ENCODE assay signal across 1 cellular context in the genomic region with DNA sequence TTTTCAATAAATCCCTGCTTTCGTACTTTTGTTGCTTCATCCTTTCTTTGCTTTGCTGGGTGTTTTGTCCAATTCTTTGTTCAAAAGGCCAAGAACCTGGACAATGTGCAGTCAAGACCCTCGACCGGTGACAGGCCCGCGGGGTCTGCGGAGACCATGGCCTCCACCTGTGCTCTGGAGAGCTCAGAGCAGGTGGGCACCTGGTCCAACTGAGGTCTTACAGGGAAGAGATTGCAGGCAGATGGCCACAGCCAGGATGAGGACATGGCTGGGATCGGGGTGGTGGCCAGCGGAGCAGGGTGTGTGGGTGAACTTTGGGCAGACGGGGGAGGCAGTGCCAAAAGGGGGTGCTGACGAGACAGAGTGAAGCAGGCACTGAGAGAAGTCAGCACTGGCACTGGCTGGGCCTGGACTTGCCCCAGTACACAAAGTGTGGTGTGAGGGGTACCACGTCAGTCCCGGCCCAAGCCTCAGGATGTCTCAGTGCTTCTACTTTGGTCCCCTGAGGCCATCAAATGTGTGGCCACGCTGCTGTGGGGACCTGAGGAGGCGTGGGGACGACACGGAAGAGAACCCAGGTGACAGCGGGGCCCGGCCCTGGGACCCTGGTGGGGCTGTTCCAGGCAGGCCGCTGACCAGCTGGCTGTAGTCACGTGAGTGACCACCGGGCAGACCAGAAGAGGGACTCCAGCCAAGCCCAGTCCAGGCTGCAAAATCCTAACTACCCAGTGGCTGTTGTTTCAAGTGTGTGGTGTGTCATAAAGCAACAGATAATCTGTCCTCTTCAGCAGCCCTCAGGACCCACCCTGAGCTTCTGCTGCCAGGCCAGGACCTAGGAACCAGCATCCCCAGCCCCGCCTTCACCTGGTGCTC.
TF ChIP-seq lines count a peak whose summit lies in the region.

No MANE protein-coding gene starts in this region.

TF ChIP-seq in H1, 55 proteins besides CTCF, POLR2A, EP300 and RAD21:
- TF ChIP-seq JUND (IDR thresholded peaks at IDR 0.05; ENCODE audit: low read length) (no peak), JUN (IDR thresholded peaks at IDR 0.05; ENCODE audit: low read depth, low read length) (no peak), YY1 (IDR thresholded peaks at IDR 0.05; ENCODE audit: low read depth, low read length) (no peak), BRCA1 (IDR thresholded peaks at IDR 0.05; ENCODE audit: low read depth, low read length) (no peak), E2F6 (IDR thresholded peaks at IDR 0.05) (no peak), CEBPB (IDR thresholded peaks at IDR 0.05; ENCODE audit: low read depth, low read length) (no peak), BCL11A (IDR thresholded peaks at IDR 0.05; ENCODE audit: low read depth in 2 of 2, low read length in 2 of 2) (no peak), KDM4A (IDR thresholded peaks at IDR 0.05; ENCODE audit: low read depth, low read length, severe bottlenecking) (no peak), CREB1 (IDR thresholded peaks at IDR 0.05) (no peak), BACH1 (IDR thresholded peaks at IDR 0.05; ENCODE audit: low read length) (no peak), SAP30 (IDR thresholded peaks at IDR 0.05; ENCODE audit: insufficient read depth, insufficient replicate concordance, low read length) (no peak), SIRT6 (IDR thresholded peaks at IDR 0.05; ENCODE audit: low read length) (no peak), SP1 (IDR thresholded peaks at IDR 0.05; ENCODE audit: low read depth, low read length) (no peak), SP2 (IDR thresholded peaks at IDR 0.05; ENCODE audit: low read length) (no peak), ATF3 (IDR thresholded peaks at IDR 0.05; ENCODE audit: insufficient read depth, low read depth, low read length) (no peak), CTBP2 (IDR thresholded peaks at IDR 0.05; ENCODE audit: borderline replicate concordance, insufficient read depth, insufficient read length, low read length) (no peak), EZH2 (IDR thresholded peaks at IDR 0.05; ENCODE audit: low read depth, low read length, severe bottlenecking) (no peak), CHD1 (IDR thresholded peaks at IDR 0.05; ENCODE audit: low read depth, low read length) (no peak), MAFK (IDR thresholded peaks at IDR 0.05; ENCODE audit: low read depth, low read length) (no peak)
- TF ChIP-seq, protein P1, sequence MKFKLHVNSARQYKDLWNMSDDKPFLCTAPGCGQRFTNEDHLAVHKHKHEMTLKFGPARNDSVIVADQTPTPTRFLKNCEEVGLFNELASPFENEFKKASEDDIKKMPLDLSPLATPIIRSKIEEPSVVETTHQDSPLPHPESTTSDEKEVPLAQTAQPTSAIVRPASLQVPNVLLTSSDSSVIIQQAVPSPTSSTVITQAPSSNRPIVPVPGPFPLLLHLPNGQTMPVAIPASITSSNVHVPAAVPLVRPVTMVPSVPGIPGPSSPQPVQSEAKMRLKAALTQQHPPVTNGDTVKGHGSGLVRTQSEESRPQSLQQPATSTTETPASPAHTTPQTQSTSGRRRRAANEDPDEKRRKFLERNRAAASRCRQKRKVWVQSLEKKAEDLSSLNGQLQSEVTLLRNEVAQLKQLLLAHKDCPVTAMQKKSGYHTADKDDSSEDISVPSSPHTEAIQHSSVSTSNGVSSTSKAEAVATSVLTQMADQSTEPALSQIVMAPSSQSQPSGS (IDR thresholded peaks at IDR 0.05; ENCODE audit: low read length), result no peak
